18 cellular contexts compared by ENCODE assay signal in genomic region chr22:27796829-27797792, GRCh38. TPM values are rescaled to one million over a fixed set of nuclear protein-coding genes. Genes with fewer than 3 reads are reported as not detected.
DNase-seq lines count a peak whose midpoint lies in the region; ATAC-seq and TF ChIP-seq lines count a peak whose summit lies in the region.
"Had no signal": no experiment of that assay in that cellular context is flagged by ENCODE, and none has a peak within 500 bp of the region (broad histone marks: within the 10 kb centered on the region; RNA-seq: fewer than 3 reads in every experiment).

No MANE protein-coding gene starts in this region.

- H3K4me3 ChIP-seq in mammary epithelial cell (replicated peaks in 1 of 3; ENCODE audit: insufficient read depth in 1 of 3, low read depth in 2 of 3, low read length in 3 of 3) (no peak overlapping the region), esophagus (ENCODE audit: low read depth in 1 of 2, low read length in 2 of 2) (peak overlapping the region in 1 of 2 donors; percentile 4), muscle layer of duodenum (ENCODE audit: low read depth in 1 of 2, low read length in 2 of 2) (peak overlapping the region; percentile 11 to 90), tibial artery (peak overlapping the region; percentile 75 to 86)
- H3K4me3 ChIP-seq: mucosa of descending colon, upper lobe of right lung had no signal

- no peak for ATAC-seq in HG03565 (IDR thresholded peaks at IDR 0.05; ENCODE audit: unreplicated experiment)
- ATAC-seq: activated CD4-positive, alpha-beta T cell treated with anti-CD3 and anti-CD28 coated beads for 36 hours; mucosa of descending colon; upper lobe of right lung had no signal

- DNase-seq in mammary epithelial cell (no peak), MCF 10A (ENCODE audit: unreplicated experiment) (no peak), tibial artery (no peak), HT-29 (ENCODE audit: low spot score) (no peak), NCI-H1092 treated with DMSO at 0.1 percent for 48 hours (lab: John Stamatoyannopoulos, UW) (no peak)
- DNase-seq: activated CD4-positive, alpha-beta T cell treated with anti-CD3 and anti-CD28 coated beads for 36 hours; cortex of kidney; mucosa of descending colon; NCI-H2029 treated with DMSO at 0.1 percent for 48 hours; NCI-H82; RPMI8226; upper lobe of right lung had no signal

- H3K9ac ChIP-seq in mammary epithelial cell (ENCODE audit: insufficient read depth, low read length), result no peak overlapping the region

- no peaks in the 10 kb centered on the region for H3K9me3 ChIP-seq in mammary epithelial cell (replicated peaks; ENCODE audit: insufficient read depth, low read length)
- H3K9me3 ChIP-seq in esophagus (ENCODE audit: control insufficient read depth in 2 of 2, insufficient read depth in 1 of 2, low read depth in 1 of 2, low read length in 1 of 2), result no peaks in the 10 kb centered on the region
- no peaks in the 10 kb centered on the region for H3K9me3 ChIP-seq in muscle layer of duodenum (ENCODE audit: control insufficient read depth in 1 of 2, low read length in 2 of 2)
- H3K9me3 ChIP-seq in tibial artery, result no peaks in the 10 kb centered on the region
- H3K9me3 ChIP-seq: mucosa of descending colon, upper lobe of right lung had no signal

- H3K27me3 Mint-ChIP-seq in MCF 10A (ENCODE audit: insufficient read depth, unreplicated experiment), result no peaks in the 10 kb centered on the region
- H3K27me3 Mint-ChIP-seq: activated CD4-positive, alpha-beta T cell treated with anti-CD3 and anti-CD28 coated beads for 36 hours had no signal

- H3K27ac Mint-ChIP-seq in MCF 10A (ENCODE audit: low read depth, unreplicated experiment), result no peak overlapping the region
- H3K27ac Mint-ChIP-seq: activated CD4-positive, alpha-beta T cell treated with anti-CD3 and anti-CD28 coated beads for 36 hours; activated naive CD4-positive, alpha-beta T cell treated with anti-CD3 and anti-CD28 coated beads, Interleukin-2, amount 50 U/mL, for 24 hours had no signal

- BruUV-seq in mammary epithelial cell (replicated peaks; lab: Mats Ljungman, UMichigan), result no TSS peak
- BruUV-seq in MCF 10A (replicated peaks; lab: Mats Ljungman, UMichigan), result no TSS peak

- dilution Hi-C loops in mammary epithelial cell (cut with HindIII; ENCODE audit: low sequenced_read_pairs), result no loop called here

- peaks cover 5% of the 10 kb centered on the region for H3K36me3 Mint-ChIP-seq in MCF 10A (ENCODE audit: insufficient read depth, unreplicated experiment)
- H3K36me3 Mint-ChIP-seq: activated naive CD4-positive, alpha-beta T cell treated with anti-CD3 and anti-CD28 coated beads, Interleukin-2, amount 50 U/mL, for 24 hours had no signal

- peaks cover 21% of the 10 kb centered on the region for H3K4me1 Mint-ChIP-seq in MCF 10A (ENCODE audit: insufficient read depth, unreplicated experiment)
- H3K4me1 Mint-ChIP-seq: activated naive CD4-positive, alpha-beta T cell treated with anti-CD3 and anti-CD28 coated beads, Interleukin-2, amount 50 U/mL, for 24 hours had no signal

- TF ChIP-seq CTCF in mammary epithelial cell (conservative IDR thresholded peaks at IDR 0.05 in 1 of 2, IDR thresholded peaks at IDR 0.05 in 1 of 2; ENCODE audit: extremely low read depth in 1 of 2, insufficient read depth in 1 of 2, low read depth in 1 of 2, low read length in 2 of 2), result no peak
- TF ChIP-seq CTCF in MCF 10A (IDR thresholded peaks at IDR 0.05; ENCODE audit: unreplicated experiment), result no peak
- TF ChIP-seq CTCF in tibial artery (IDR thresholded peaks at IDR 0.05), result no peak

- no peaks in the 10 kb centered on the region for H3K36me3 ChIP-seq in mammary epithelial cell (ENCODE audit: insufficient read depth, low read length)
- H3K36me3 ChIP-seq in esophagus (ENCODE audit: control insufficient read depth in 2 of 2, insufficient read depth in 2 of 2, low read length in 1 of 2), result no peaks in the 10 kb centered on the region
- no peaks in the 10 kb centered on the region for H3K36me3 ChIP-seq in muscle layer of duodenum (ENCODE audit: control insufficient read depth in 1 of 2, insufficient read depth in 2 of 2, low read length in 2 of 2)
- H3K36me3 ChIP-seq in tibial artery, result no peaks in the 10 kb centered on the region
- H3K36me3 ChIP-seq: upper lobe of right lung had no signal

- POLR2A ChIA-PET in MCF 10A (lab: Yijun Ruan, JAX), result interaction anchor here (0.7 kb wide), 1 partner anchor 122 kb away, joined by 3 read pairs; the partner anchor contains the start of gene PITPNB

- no peaks in the 10 kb centered on the region for H3K9me3 Mint-ChIP-seq in MCF 10A (ENCODE audit: unreplicated experiment)
- H3K9me3 Mint-ChIP-seq: activated naive CD4-positive, alpha-beta T cell treated with anti-CD3 and anti-CD28 coated beads, Interleukin-2, amount 50 U/mL, for 24 hours had no signal

- 94% methylated on average over 15 of the region's 86 CpGs for WGBS in mammary epithelial cell (ENCODE audit: low coverage, missing lambda C conversion rate)
- 83 to 87% methylated on average over 86 of the region's 86 CpGs for WGBS in esophagus, 2 donors

- H3K27ac ChIP-seq in mammary epithelial cell (ENCODE audit: insufficient read depth, low read depth, low read length), result no peak overlapping the region
- peak overlapping the region; percentile 16 to 24 for H3K27ac ChIP-seq in esophagus (ENCODE audit: low read depth in 2 of 2, low read length in 1 of 2)
- H3K27ac ChIP-seq in muscle layer of duodenum (ENCODE audit: low read length), result peak overlapping the region; percentile 74
- peak overlapping the region; percentile 92 to 94 for H3K27ac ChIP-seq in tibial artery
- H3K27ac ChIP-seq: 22Rv1, C4-2B, upper lobe of right lung had no signal

- H3K27me3 ChIP-seq in mammary epithelial cell (ENCODE audit: insufficient read depth, low read length) (no peaks in the 10 kb centered on the region), esophagus (ENCODE audit: control insufficient read depth in 1 of 2, insufficient read depth in 2 of 2, low read length in 2 of 2) (no peaks in the 10 kb centered on the region), muscle layer of duodenum (ENCODE audit: low read depth, low read length) (no peaks in the 10 kb centered on the region), tibial artery (no peaks in the 10 kb centered on the region)

- peaks cover 11% of the 10 kb centered on the region for H3K4me1 ChIP-seq in mammary epithelial cell (ENCODE audit: insufficient read depth, low read length)
- peaks cover 2 to 17% of the 10 kb centered on the region in 2 donors for H3K4me1 ChIP-seq in esophagus (ENCODE audit: control insufficient read depth in 2 of 2, insufficient read depth in 2 of 2, low read length in 1 of 2)
- peaks cover 0 to 24% of the 10 kb centered on the region in 2 donors for H3K4me1 ChIP-seq in muscle layer of duodenum (ENCODE audit: control insufficient read depth in 1 of 2, insufficient read depth in 2 of 2, low read length in 2 of 2)
- peaks cover 0 to 76% (median 50%) of the 10 kb centered on the region in 4 donors for H3K4me1 ChIP-seq in tibial artery

- H3K4me2 ChIP-seq in mammary epithelial cell (ENCODE audit: insufficient read depth, low read depth, low read length), result peak overlapping the region; percentile 7

- H2AFZ ChIP-seq in mammary epithelial cell (ENCODE audit: low read depth, low read length), result no peak overlapping the region

- no peak overlapping the region for H3K4me3 Mint-ChIP-seq in MCF 10A (ENCODE audit: unreplicated experiment)
- H3K4me3 Mint-ChIP-seq: activated CD4-positive, alpha-beta T cell treated with anti-CD3 and anti-CD28 coated beads for 36 hours had no signal

- in situ Hi-C loops in mammary epithelial cell (cut with MboI; ENCODE audit: low sequenced_read_pairs in 2 of 2), result no loop called here

- H3K79me2 ChIP-seq in mammary epithelial cell (ENCODE audit: insufficient read depth, low read length), result peaks cover 53% of the 10 kb centered on the region

- CTCF ChIA-PET in mammary epithelial cell (lab: Charles Lee; ENCODE audit: low non-redundant PET), result no interaction called here
- CTCF ChIA-PET in MCF 10A (lab: Yijun Ruan, JAX), result interaction anchor here (0.6 to 0.7 kb wide), 2 partner anchors 198 to 237 kb away, joined by 3 read pairs; no protein-coding TSS in a partner anchor

- intact Hi-C loops in mammary epithelial cell (cut with micrococcal nuclease) (no loop called here), MCF 10A (cut with micrococcal nuclease) (no loop called here), tibial artery (cut with DNase I; ENCODE audit: low total_unique reads) (no loop called here)

- peaks cover 5% of the 10 kb centered on the region for H4K20me1 ChIP-seq in mammary epithelial cell (ENCODE audit: insufficient read depth, low read length)

RNA-seq across cellular contexts. Expression of gene MN1, which starts 4.4 kb away (rescaled TPM):
- total RNA-seq in mammary epithelial cell, result 10 to 100 TPM in 1 of 2 donors, 1 to 10 TPM in 1; 1.5 to 14.0 TPM
- polyA plus RNA-seq in mammary epithelial cell, result 7.2 TPM
- 5.8 TPM for polyA minus RNA-seq in mammary epithelial cell
- total RNA-seq in MCF 10A (2022), result 3.9 and 5.7 TPM in 2 replicates
- polyA plus RNA-seq in esophagus, result 1 to 10 TPM in 1 of 2 donors, under 1 TPM in 1; 0.94 to 1.5 TPM
- total RNA-seq in HT-29 (2014; rRNA removed; shearing (Covaris generic)), result not detected in 2 replicates

Comparison
In these comparisons a context has a peak if more than half of its experiments do, and no peak if none do; other contexts are left out.
1. H3K4me3 ChIP-seq: peak in muscle layer of duodenum (2 of 2) and tibial artery (2 of 2); none in mammary epithelial cell (0 of 3).